ENCODE assay signal across 1 cellular context in the genomic region with DNA sequence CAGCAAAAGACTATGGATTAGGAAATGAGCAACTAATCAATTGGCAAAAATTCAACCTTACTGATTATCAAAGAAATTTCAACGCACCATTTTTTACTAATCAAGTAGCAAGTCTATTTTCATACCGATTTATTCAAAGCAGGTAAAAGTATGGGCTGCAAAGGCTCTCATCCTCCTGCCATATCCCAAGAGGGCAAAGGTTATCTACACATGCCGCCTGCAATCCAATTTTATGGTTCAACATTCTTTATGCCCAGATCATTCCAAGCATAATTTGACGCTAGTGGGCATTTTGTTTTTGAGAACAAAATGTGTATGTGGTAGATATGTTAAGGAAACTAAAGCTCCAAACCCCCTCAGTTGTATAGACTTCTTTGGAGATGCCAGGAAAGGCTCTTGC.
TF ChIP-seq lines count a peak whose summit lies in the region.

No MANE protein-coding gene starts in this region.

TF ChIP-seq in GM23338, 12 proteins besides CTCF, POLR2A, EP300 and RAD21 (continued from another document):
- TF ChIP-seq, protein P1, sequence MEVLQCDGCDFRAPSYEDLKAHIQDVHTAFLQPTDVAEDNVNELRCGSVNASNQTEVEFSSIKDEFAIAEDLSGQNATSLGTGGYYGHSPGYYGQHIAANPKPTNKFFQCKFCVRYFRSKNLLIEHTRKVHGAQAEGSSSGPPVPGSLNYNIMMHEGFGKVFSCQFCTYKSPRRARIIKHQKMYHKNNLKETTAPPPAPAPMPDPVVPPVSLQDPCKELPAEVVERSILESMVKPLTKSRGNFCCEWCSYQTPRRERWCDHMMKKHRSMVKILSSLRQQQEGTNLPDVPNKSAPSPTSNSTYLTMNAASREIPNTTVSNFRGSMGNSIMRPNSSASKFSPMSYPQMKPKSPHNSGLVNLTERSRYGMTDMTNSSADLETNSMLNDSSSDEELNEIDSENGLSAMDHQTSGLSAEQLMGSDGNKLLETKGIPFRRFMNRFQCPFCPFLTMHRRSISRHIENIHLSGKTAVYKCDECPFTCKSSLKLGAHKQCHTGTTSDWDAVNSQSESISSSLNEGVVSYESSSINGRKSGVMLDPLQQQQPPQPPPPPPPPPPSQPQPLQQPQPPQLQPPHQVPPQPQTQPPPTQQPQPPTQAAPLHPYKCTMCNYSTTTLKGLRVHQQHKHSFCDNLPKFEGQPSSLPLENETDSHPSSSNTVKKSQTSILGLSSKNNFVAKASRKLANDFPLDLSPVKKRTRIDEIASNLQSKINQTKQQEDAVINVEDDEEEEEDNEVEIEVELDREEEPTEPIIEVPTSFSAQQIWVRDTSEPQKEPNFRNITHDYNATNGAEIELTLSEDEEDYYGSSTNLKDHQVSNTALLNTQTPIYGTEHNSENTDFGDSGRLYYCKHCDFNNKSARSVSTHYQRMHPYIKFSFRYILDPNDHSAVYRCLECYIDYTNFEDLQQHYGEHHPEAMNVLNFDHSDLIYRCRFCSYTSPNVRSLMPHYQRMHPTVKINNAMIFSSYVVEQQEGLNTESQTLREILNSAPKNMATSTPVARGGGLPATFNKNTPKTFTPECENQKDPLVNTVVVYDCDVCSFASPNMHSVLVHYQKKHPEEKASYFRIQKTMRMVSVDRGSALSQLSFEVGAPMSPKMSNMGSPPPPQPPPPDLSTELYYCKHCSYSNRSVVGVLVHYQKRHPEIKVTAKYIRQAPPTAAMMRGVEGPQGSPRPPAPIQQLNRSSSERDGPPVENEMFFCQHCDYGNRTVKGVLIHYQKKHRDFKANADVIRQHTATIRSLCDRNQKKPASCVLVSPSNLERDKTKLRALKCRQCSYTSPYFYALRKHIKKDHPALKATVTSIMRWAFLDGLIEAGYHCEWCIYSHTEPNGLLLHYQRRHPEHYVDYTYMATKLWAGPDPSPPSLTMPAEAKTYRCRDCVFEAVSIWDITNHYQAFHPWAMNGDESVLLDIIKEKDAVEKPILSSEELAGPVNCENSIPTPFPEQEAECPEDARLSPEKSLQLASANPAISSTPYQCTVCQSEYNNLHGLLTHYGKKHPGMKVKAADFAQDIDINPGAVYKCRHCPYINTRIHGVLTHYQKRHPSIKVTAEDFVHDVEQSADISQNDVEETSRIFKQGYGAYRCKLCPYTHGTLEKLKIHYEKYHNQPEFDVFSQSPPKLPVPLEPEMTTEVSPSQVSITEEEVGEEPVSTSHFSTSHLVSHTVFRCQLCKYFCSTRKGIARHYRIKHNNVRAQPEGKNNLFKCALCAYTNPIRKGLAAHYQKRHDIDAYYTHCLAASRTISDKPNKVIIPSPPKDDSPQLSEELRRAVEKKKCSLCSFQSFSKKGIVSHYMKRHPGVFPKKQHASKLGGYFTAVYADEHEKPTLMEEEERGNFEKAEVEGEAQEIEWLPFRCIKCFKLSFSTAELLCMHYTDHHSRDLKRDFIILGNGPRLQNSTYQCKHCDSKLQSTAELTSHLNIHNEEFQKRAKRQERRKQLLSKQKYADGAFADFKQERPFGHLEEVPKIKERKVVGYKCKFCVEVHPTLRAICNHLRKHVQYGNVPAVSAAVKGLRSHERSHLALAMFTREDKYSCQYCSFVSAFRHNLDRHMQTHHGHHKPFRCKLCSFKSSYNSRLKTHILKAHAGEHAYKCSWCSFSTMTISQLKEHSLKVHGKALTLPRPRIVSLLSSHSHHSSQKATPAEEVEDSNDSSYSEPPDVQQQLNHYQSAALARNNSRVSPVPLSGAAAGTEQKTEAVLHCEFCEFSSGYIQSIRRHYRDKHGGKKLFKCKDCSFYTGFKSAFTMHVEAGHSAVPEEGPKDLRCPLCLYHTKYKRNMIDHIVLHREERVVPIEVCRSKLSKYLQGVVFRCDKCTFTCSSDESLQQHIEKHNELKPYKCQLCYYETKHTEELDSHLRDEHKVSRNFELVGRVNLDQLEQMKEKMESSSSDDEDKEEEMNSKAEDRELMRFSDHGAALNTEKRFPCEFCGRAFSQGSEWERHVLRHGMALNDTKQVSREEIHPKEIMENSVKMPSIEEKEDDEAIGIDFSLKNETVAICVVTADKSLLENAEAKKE (CRISPR knock-in tag; IDR thresholded peaks at IDR 0.05): no peak
- TF ChIP-seq, protein P2, sequence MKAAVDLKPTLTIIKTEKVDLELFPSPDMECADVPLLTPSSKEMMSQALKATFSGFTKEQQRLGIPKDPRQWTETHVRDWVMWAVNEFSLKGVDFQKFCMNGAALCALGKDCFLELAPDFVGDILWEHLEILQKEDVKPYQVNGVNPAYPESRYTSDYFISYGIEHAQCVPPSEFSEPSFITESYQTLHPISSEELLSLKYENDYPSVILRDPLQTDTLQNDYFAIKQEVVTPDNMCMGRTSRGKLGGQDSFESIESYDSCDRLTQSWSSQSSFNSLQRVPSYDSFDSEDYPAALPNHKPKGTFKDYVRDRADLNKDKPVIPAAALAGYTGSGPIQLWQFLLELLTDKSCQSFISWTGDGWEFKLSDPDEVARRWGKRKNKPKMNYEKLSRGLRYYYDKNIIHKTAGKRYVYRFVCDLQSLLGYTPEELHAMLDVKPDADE (IDR thresholded peaks at IDR 0.05): no peak
- TF ChIP-seq CREB1 (CRISPR knock-in tag; IDR thresholded peaks at IDR 0.05; ENCODE audit: low read depth) (no peak), ZNF331 (CRISPR knock-in tag; IDR thresholded peaks at IDR 0.05; ENCODE audit: low read depth) (no peak)
